Comparison of ENCODE assay signal across 8 cellular contexts in the genomic region with DNA sequence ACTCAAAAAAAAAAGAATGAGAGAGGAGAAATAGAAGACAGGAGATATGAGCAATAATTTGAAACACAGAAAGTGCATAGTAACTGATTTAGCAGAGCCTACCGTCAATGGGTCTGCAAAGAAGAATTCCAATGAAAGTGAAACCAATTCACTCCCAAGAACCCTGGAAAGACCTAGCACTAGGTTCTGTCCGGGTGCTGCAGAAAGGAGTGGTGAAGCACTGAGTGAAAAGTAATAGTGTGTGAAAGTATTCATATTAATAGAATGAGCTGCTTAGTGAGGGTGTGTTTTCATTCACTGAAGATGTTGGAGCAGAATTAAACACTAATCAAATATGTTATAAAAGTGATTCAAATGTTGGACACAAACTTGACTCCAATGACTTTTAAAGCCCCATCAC. TPM values are rescaled to one million over a fixed set of nuclear protein-coding genes. Genes with fewer than 3 reads are reported as not detected.
DNase-seq lines count a peak whose midpoint lies in the region; ATAC-seq and TF ChIP-seq lines count a peak whose summit lies in the region.

No MANE protein-coding gene starts in this region.

- no peak for TF ChIP-seq EP300 in esophagus muscularis mucosa (IDR thresholded peaks at IDR 0.05)
- TF ChIP-seq EP300 in upper lobe of left lung (IDR thresholded peaks at IDR 0.05) = no peak

- H3K79me2 ChIP-seq in mammary epithelial cell (ENCODE audit: insufficient read depth, low read length) = no peaks in the 10 kb centered on the region

- H3K27ac ChIP-seq in mammary epithelial cell (ENCODE audit: insufficient read depth, low read depth, low read length) (no peak overlapping the region), breast epithelium (peak overlapping the region in 1 of 2 donors; percentile 79), esophagus muscularis mucosa (replicated peaks in 1 of 4) (peak overlapping the region; percentile 42 to 80 (median 72)), upper lobe of left lung (peak overlapping the region in 3 of 4 donors; percentile 77 to 84 (median 78))

- ATAC-seq in HG03439 (IDR thresholded peaks at IDR 0.05; ENCODE audit: unreplicated experiment) (peak; percentile 18), upper lobe of left lung (ENCODE audit: low FRiP score in 2 of 2) (peak; percentile 17 to 25)

- H3K4me2 ChIP-seq in mammary epithelial cell (ENCODE audit: insufficient read depth, low read depth, low read length) = no peak overlapping the region

- intact Hi-C loops in mammary epithelial cell (cut with micrococcal nuclease) (loop anchor here (2.0 kb wide), 2 partner anchors 40 to 326 kb away; partner anchors contain the start of genes AK6, RAD17 and TAF9), breast epithelium (cut with DNase I; ENCODE audit: low total_unique reads) (no loop called here), esophagus muscularis mucosa (cut with DNase I) (loop anchor here (5.0 kb wide), 2 partner anchors 50 to 295 kb away; partner anchors contain the start of gene SLC30A5)

- no peak for DNase-seq in mammary epithelial cell
- no peak for DNase-seq in breast epithelium (ENCODE audit: low spot score in 2 of 2)
- no peak for DNase-seq in esophagus muscularis mucosa (ENCODE audit: extremely low spot score)
- DNase-seq in upper lobe of left lung = no peak
- DNase-seq in stimulated activated CD4-positive, alpha-beta T cell treated with anti-CD3 and anti-CD28 coated beads, Interleukin-2, amount 100 ng/mL, for 24 hours = no peak
- DNase-seq in SKM-1 treated with dmso at 0.1 percent for 144 hours (lab: John Stamatoyannopoulos, UW; ENCODE audit: unreplicated experiment) = no peak
- DNase-seq in islet precursor cell = no peak

- H3K9me3 ChIP-seq in mammary epithelial cell (replicated peaks; ENCODE audit: insufficient read depth, low read length) (no peaks in the 10 kb centered on the region), breast epithelium (no peaks in the 10 kb centered on the region), esophagus muscularis mucosa (no peaks in the 10 kb centered on the region), upper lobe of left lung (no peaks in the 10 kb centered on the region)

- no peaks in the 10 kb centered on the region for H4K20me1 ChIP-seq in mammary epithelial cell (ENCODE audit: insufficient read depth, low read length)

- peak overlapping the region; percentile 8 for H2AFZ ChIP-seq in mammary epithelial cell (ENCODE audit: low read depth, low read length)

- TF ChIP-seq POLR2A in breast epithelium (IDR thresholded peaks at IDR 0.05) (no peak), esophagus muscularis mucosa (IDR thresholded peaks at IDR 0.05; ENCODE audit: low read depth) (no peak), upper lobe of left lung (IDR thresholded peaks at IDR 0.05) (no peak)

- H3K4me1 ChIP-seq in mammary epithelial cell (ENCODE audit: insufficient read depth, low read length) (no peaks in the 10 kb centered on the region), breast epithelium (peaks cover 0 to 4% of the 10 kb centered on the region in 2 donors), esophagus muscularis mucosa (peaks cover 0 to 15% (median 4%) of the 10 kb centered on the region in 4 donors), upper lobe of left lung (peaks cover 0 to 5% (median 0%) of the 10 kb centered on the region in 4 donors)

- H3K9ac ChIP-seq in mammary epithelial cell (ENCODE audit: insufficient read depth, low read length) = no peak overlapping the region

- no TSS peak for BruUV-seq in mammary epithelial cell (replicated peaks; lab: Mats Ljungman, UMichigan)

- TF ChIP-seq CTCF in mammary epithelial cell (conservative IDR thresholded peaks at IDR 0.05 in 1 of 2, IDR thresholded peaks at IDR 0.05 in 1 of 2; ENCODE audit: extremely low read depth in 1 of 2, insufficient read depth in 1 of 2, low read depth in 1 of 2, low read length in 2 of 2) = no peak
- no peak for TF ChIP-seq CTCF in breast epithelium (IDR thresholded peaks at IDR 0.05)
- TF ChIP-seq CTCF in esophagus muscularis mucosa (IDR thresholded peaks at IDR 0.05) = no peak
- no peak for TF ChIP-seq CTCF in upper lobe of left lung (IDR thresholded peaks at IDR 0.05)

- CTCF ChIA-PET in mammary epithelial cell (lab: Charles Lee; ENCODE audit: low non-redundant PET) = no interaction called here

- 53% methylated on average over 2 of the region's 2 CpGs for WGBS in mammary epithelial cell (ENCODE audit: low coverage, missing lambda C conversion rate)
- 43% methylated on average over 2 of the region's 2 CpGs for WGBS in esophagus muscularis mucosa
- WGBS in upper lobe of left lung, 2 donors = 47 to 48% methylated on average over 2 of the region's 2 CpGs

- H3K27me3 ChIP-seq in mammary epithelial cell (ENCODE audit: insufficient read depth, low read length) (no peaks in the 10 kb centered on the region), breast epithelium (no peaks in the 10 kb centered on the region), esophagus muscularis mucosa (no peaks in the 10 kb centered on the region), upper lobe of left lung (no peaks in the 10 kb centered on the region)

- H3K4me3 ChIP-seq in mammary epithelial cell (replicated peaks in 1 of 3; ENCODE audit: insufficient read depth in 1 of 3, low read depth in 2 of 3, low read length in 3 of 3) = no peak overlapping the region
- peak overlapping the region in 1 of 3 donors; percentile 62 for H3K4me3 ChIP-seq in breast epithelium
- H3K4me3 ChIP-seq in esophagus muscularis mucosa = no peak overlapping the region
- peak overlapping the region in 2 of 4 donors; percentile 56 to 59 for H3K4me3 ChIP-seq in upper lobe of left lung

- H3K36me3 ChIP-seq in mammary epithelial cell (ENCODE audit: insufficient read depth, low read length) (no peaks in the 10 kb centered on the region), breast epithelium (no peaks in the 10 kb centered on the region), esophagus muscularis mucosa (no peaks in the 10 kb centered on the region), upper lobe of left lung (no peaks in the 10 kb centered on the region)

- dilution Hi-C loops in mammary epithelial cell (cut with HindIII; ENCODE audit: low sequenced_read_pairs) = no loop called here

- in situ Hi-C loops in mammary epithelial cell (cut with MboI; ENCODE audit: low sequenced_read_pairs in 2 of 2) = no loop called here

RNA-seq across cellular contexts. Expression of gene SLC30A5, which starts 51.3 kb away (rescaled TPM):
- total RNA-seq in mammary epithelial cell (10 to 100 TPM; 47.8 to 48.5 TPM), breast epithelium (10 to 100 TPM; 42.9 to 63.2 (median 52.4) TPM), esophagus muscularis mucosa (10 to 100 TPM; 29.2 to 35.1 (median 32.5) TPM), upper lobe of left lung (10 to 100 TPM; 23.3 to 61.4 (median 42.8) TPM)
- 17.7 TPM for polyA plus RNA-seq in mammary epithelial cell
- 22.3 TPM for polyA minus RNA-seq in mammary epithelial cell
